24 cellular contexts compared by ENCODE assay signal in genomic region chrX:105116541-105116940, GRCh38.
A peak's percentile ranks its signal among the peaks of the same experiment; 100 is the strongest.
DNase-seq lines count a peak whose midpoint lies in the region; ATAC-seq, FAIRE-seq and TF ChIP-seq lines count a peak whose summit lies in the region.
"Had no signal": no experiment of that assay in that cellular context is flagged by ENCODE, and none has a peak within 500 bp of the region (broad histone marks: within the 10 kb centered on the region; RNA-seq: fewer than 3 reads in every experiment).

No MANE protein-coding gene starts in this region.

- H3K4me3 Mint-ChIP-seq in CD14-positive monocyte = no peak overlapping the region
- H3K4me3 Mint-ChIP-seq: CD4-positive, alpha-beta T cell; CD8-positive, alpha-beta T cell had no signal

- TF ChIP-seq POLR2A in body of pancreas (IDR thresholded peaks at IDR 0.05) = no peak

- no peaks in the 10 kb centered on the region for H3K36me3 ChIP-seq in adipocyte (ENCODE audit: control insufficient read depth, insufficient read depth, low read length, severe bottlenecking)
- H3K36me3 ChIP-seq in kidney (ENCODE audit: control insufficient read depth in 1 of 2, insufficient read depth in 2 of 2, low read length in 2 of 2) = no peaks in the 10 kb centered on the region
- H3K36me3 ChIP-seq in body of pancreas (replicated peaks in 1 of 2; ENCODE audit: insufficient read depth in 1 of 2, low read depth in 2 of 2) = no peaks in the 10 kb centered on the region
- H3K36me3 ChIP-seq: BE2C, BLaER1 had no signal

- H3K9me3 Mint-ChIP-seq in CD14-positive monocyte = peaks cover 0 to 8% (median 2%) of the 10 kb centered on the region in 7 donors
- H3K9me3 Mint-ChIP-seq: CD4-positive, alpha-beta T cell; CD8-positive, alpha-beta T cell had no signal

- H3K27ac Mint-ChIP-seq in CD14-positive monocyte = no peak overlapping the region
- H3K27ac Mint-ChIP-seq: CD4-positive, alpha-beta T cell; CD8-positive, alpha-beta T cell had no signal

- 39 to 42% methylated on average over 1 of the region's 1 CpG for WGBS in body of pancreas, 2 donors

- no peak overlapping the region for H3K27ac ChIP-seq in kidney (ENCODE audit: low read depth in 2 of 2, low read length in 2 of 2)
- no peak overlapping the region for H3K27ac ChIP-seq in body of pancreas
- H3K27ac ChIP-seq: BLaER1 had no signal

- H3K4me3 ChIP-seq in adipocyte (ENCODE audit: low read length) (no peak overlapping the region), kidney (ENCODE audit: low read length in 2 of 2) (no peak overlapping the region), body of pancreas (no peak overlapping the region)
- H3K4me3 ChIP-seq: BLaER1, GM12878 had no signal

- DNase-seq in GM04503 (ENCODE audit: low read depth) (peak; percentile 34), adipocyte (ENCODE audit: low read depth) (peak; percentile 62), dedifferentiated amniotic fluid mesenchymal stem cell (ENCODE audit: extremely low spot score) (peak; percentile 61), kidney (no peak), body of pancreas (no peak), CD14-positive monocyte (ENCODE audit: low spot score) (no peak)
- DNase-seq: 8988T; ACHN; BE2C; C1 segment of cervical spinal cord; Caco-2; Calu3; CD4-positive, alpha-beta T cell; CD8-positive, alpha-beta T cell; DMS79 treated with DMSO at 0.1 percent for 48 hours; GF-D8 had no signal

- no peaks in the 10 kb centered on the region for H3K27me3 Mint-ChIP-seq in CD14-positive monocyte (ENCODE audit: low read depth in 3 of 3)
- H3K27me3 Mint-ChIP-seq: CD4-positive, alpha-beta T cell had no signal

- peak; percentile 82 for FAIRE-seq in kidney (lab: Jason Lieb, UNC)
- FAIRE-seq: A204.1, D721Med, G401.6, GM12878, GM12892, GM18507 had no signal

- no peak for TF ChIP-seq CTCF in kidney (IDR thresholded peaks at IDR 0.05; ENCODE audit: borderline replicate concordance, extremely low read depth, insufficient read depth)
- TF ChIP-seq CTCF in body of pancreas (IDR thresholded peaks at IDR 0.05) = no peak
- no peak for TF ChIP-seq CTCF in CD14-positive monocyte (IDR thresholded peaks at IDR 0.05)

- ATAC-seq in HG03139 (IDR thresholded peaks at IDR 0.05; ENCODE audit: unreplicated experiment) (no peak), body of pancreas (no peak)
- ATAC-seq: CD8-positive, alpha-beta T cell; GM12878 had no signal

- H3K36me3 Mint-ChIP-seq in CD14-positive monocyte = no peaks in the 10 kb centered on the region
- H3K36me3 Mint-ChIP-seq: CD8-positive, alpha-beta T cell had no signal

- H3K4me1 Mint-ChIP-seq in CD14-positive monocyte = no peaks in the 10 kb centered on the region

- H3K9ac ChIP-seq in adipocyte (ENCODE audit: low read length) = no peak overlapping the region
- no peak overlapping the region for H3K9ac ChIP-seq in kidney (ENCODE audit: low read length in 2 of 2)
- H3K9ac ChIP-seq: BLaER1 had no signal

- no peaks in the 10 kb centered on the region for H3K9me3 ChIP-seq in adipocyte (ENCODE audit: control insufficient read depth, low read length)
- H3K9me3 ChIP-seq in kidney (ENCODE audit: control insufficient read depth in 1 of 2, low read length in 2 of 2) = no peaks in the 10 kb centered on the region
- H3K9me3 ChIP-seq in body of pancreas = no peaks in the 10 kb centered on the region
- H3K9me3 ChIP-seq: BE2C, Caco-2 had no signal

- intact Hi-C loops in kidney (cut with DNase I) (no loop called here), body of pancreas (cut with DNase I) (no loop called here), CD14-positive monocyte (cut with micrococcal nuclease) (no loop called here)

- peaks cover 18% of the 10 kb centered on the region for H3K27me3 ChIP-seq in adipocyte (replicated peaks; ENCODE audit: control insufficient read depth, insufficient read depth, low read length)
- no peaks in the 10 kb centered on the region for H3K27me3 ChIP-seq in body of pancreas
- H3K27me3 ChIP-seq: BE2C, BLaER1 had no signal

- H3K4me1 ChIP-seq in adipocyte (ENCODE audit: control insufficient read depth, insufficient read depth, low read length) (no peaks in the 10 kb centered on the region), kidney (ENCODE audit: control insufficient read depth in 1 of 2, insufficient read depth in 1 of 2, low read depth in 1 of 2, low read length in 2 of 2) (no peaks in the 10 kb centered on the region), body of pancreas (no peaks in the 10 kb centered on the region)
- H3K4me1 ChIP-seq: BE2C, Caco-2 had no signal

Comparison
In these comparisons a context has a peak if more than half of its experiments do, and no peak if none do; other contexts are left out.
1. DNase-seq: peak in GM04503 (single experiment), adipocyte (single experiment) and dedifferentiated amniotic fluid mesenchymal stem cell (single experiment); none in kidney (single experiment), body of pancreas (0 of 4) and CD14-positive monocyte (single experiment).